In the genomic region with DNA sequence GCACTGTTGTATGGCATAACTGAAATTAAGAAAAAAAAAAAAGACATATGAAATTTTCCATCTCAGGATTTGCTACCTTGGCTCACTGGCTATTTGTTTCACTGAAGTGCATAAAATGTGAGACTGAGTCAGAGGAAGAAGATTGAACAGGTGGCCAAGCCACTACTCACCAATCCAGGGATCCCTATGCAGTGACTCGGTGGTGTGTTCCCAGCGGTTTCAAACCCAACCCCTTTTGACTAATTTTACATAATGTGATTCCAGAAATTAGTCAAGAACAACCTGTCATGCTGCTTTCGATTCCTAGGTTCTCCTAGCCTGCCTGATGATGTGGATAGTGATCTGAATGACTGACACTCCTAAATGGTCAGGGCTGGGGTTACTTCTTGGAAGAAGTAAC, we compare ENCODE assay signal across 31 cellular contexts.
"Had no signal": no experiment of that assay in that cellular context is flagged by ENCODE, and none has a peak within 500 bp of the region (broad histone marks: within the 10 kb centered on the region; RNA-seq: fewer than 3 reads in every experiment).

No MANE protein-coding gene starts in this region.

- H3K9me3 ChIP-seq: pancreas, prostate gland, sigmoid colon, stomach, thyroid gland, upper lobe of right lung had no signal

- H3K27ac ChIP-seq: pancreas, prostate gland, sigmoid colon, stomach, upper lobe of right lung, VCaP had no signal

- H3K4me1 Mint-ChIP-seq: naive thymus-derived CD8-positive, alpha-beta T cell; neural crest cell had no signal

- H3K36me3 Mint-ChIP-seq: activated naive CD8-positive, alpha-beta T cell; naive thymus-derived CD8-positive, alpha-beta T cell had no signal

- H3K27me3 Mint-ChIP-seq: activated naive CD8-positive, alpha-beta T cell; memory B cell; stimulated activated naive B cell treated with anti-CD40 and anti-IgM and Interleukin-4, amounts not matched to agents 10 μg/mL and 1 μg/mL and 100 μg/mL, for 72 hours had no signal

- H3K4me2 ChIP-seq: smooth muscle cell had no signal

- H3K27me3 ChIP-seq: pancreas, sigmoid colon, stomach, thyroid gland, upper lobe of right lung had no signal

- DNase-seq: activated CD4-positive, alpha-beta T cell treated with anti-CD3 and anti-CD28 coated beads for 48 hours; activated CD4-positive, alpha-beta T cell treated with anti-CD3 and anti-CD28 coated beads, Interleukin-2, amount 50 U/mL, for 48 hours; activated CD8-positive, alpha-beta memory T cell treated with anti-CD3 and anti-CD28 coated beads for 24 hours; activated gamma-delta T cell; anterior cingulate cortex; dermis blood vessel endothelial cell; effector CD4-positive, alpha-beta T cell; foreskin fibroblast; head of caudate nucleus; hippocampal formation; left colon; midbrain; naive thymus-derived CD8-positive, alpha-beta T cell; nucleus accumbens; pancreas; sigmoid colon; stimulated activated CD4-positive, alpha-beta T cell treated with anti-CD3 and anti-CD28 coated beads, Interleukin-1b, Interleukin-23, amount 100 ng/mL, for 48 hours; stimulated activated CD4-positive, alpha-beta T cell treated with anti-CD3 and anti-CD28 coated beads, Interleukin-4, amount 100 ng/mL, for 4 hours; stimulated activated CD8-positive, alpha-beta memory T cell treated with anti-CD3 and anti-CD28 coated beads, Interleukin-4, amount 100 ng/mL, for 48 hours; stimulated activated naive B cell treated with anti-CD40 and anti-IgM and Interleukin-4, amounts not matched to agents 10 μg/mL and 1 μg/mL and 100 μg/mL, for 72 hours; stomach; thyroid gland; upper lobe of right lung had no signal

- H3K4me3 Mint-ChIP-seq: activated naive CD8-positive, alpha-beta T cell; activated T-helper 1 cell treated with anti-CD3 and anti-CD28 coated beads, Interleukin-12 subunit alpha, Interleukin-12 subunit beta, Interleukin-2, Interleukin-4 antibody, amounts not matched to agents 30 ng/mL and 10 ng/mL and 1 ng/mL, durations not matched to agents 14 hours and 24 hours and 36 hours; memory B cell; naive thymus-derived CD8-positive, alpha-beta T cell; neural crest cell; stimulated activated naive B cell treated with anti-CD40 and anti-IgM and Interleukin-4, amounts not matched to agents 10 μg/mL and 1 μg/mL and 100 μg/mL, for 72 hours had no signal

- H3K36me3 ChIP-seq: pancreas, prostate gland, sigmoid colon, stomach, thyroid gland, upper lobe of right lung had no signal

- H3K4me1 ChIP-seq: prostate gland, sigmoid colon, stomach, upper lobe of right lung had no signal

- H3K27ac Mint-ChIP-seq: activated naive CD8-positive, alpha-beta T cell; activated T-helper 1 cell treated with anti-CD3 and anti-CD28 coated beads, Interleukin-12 subunit alpha, Interleukin-12 subunit beta, Interleukin-2, Interleukin-4 antibody, amounts not matched to agents 30 ng/mL and 10 ng/mL and 1 ng/mL, durations not matched to agents 14 hours and 24 hours and 36 hours; naive thymus-derived CD8-positive, alpha-beta T cell; stimulated activated naive B cell treated with anti-CD40 and anti-IgM and Interleukin-4, amounts not matched to agents 10 μg/mL and 1 μg/mL and 100 μg/mL, for 72 hours had no signal

- ATAC-seq: activated CD4-positive, CD25-positive, alpha-beta regulatory T cell treated with anti-CD3 and anti-CD28 coated beads, Interleukin-2, amount 50 U/mL, for 24 hours; left colon; naive thymus-derived CD8-positive, alpha-beta T cell; pancreas; upper lobe of right lung had no signal

- H3K4me3 ChIP-seq: pancreas, prostate gland, sigmoid colon, smooth muscle cell, stomach, thyroid gland, upper lobe of right lung had no signal

- H3K9me3 Mint-ChIP-seq: activated T-helper 1 cell treated with anti-CD3 and anti-CD28 coated beads, Interleukin-12 subunit alpha, Interleukin-12 subunit beta, Interleukin-2, Interleukin-4 antibody, amounts not matched to agents 30 ng/mL and 10 ng/mL and 1 ng/mL, durations not matched to agents 14 hours and 24 hours and 36 hours; memory B cell; neural crest cell; stimulated activated naive B cell treated with anti-CD40 and anti-IgM and Interleukin-4, amounts not matched to agents 10 μg/mL and 1 μg/mL and 100 μg/mL, for 72 hours had no signal
